ENCODE assay signal across 26 cellular contexts in the genomic region with DNA sequence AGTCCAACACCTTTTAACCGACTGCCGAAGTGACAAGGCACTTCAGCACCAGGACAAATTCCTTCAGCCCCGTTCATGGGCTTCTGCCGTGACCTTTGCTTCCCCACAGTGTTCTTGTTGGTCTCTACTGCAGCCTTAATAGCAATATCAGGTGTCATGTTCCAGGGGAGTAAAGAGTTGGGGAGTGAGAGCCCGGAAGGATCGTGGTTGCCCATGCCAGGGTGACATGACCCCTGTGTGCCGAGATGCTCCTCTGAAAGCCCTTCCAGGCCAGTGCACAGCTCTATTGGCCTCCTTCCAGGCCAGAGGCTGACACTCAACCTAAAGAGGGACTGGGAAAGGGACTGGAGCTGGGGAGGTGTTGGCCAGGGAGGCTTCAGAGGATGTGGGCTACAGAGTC.
"Had no signal": no experiment of that assay in that cellular context is flagged by ENCODE, and none has a peak within 500 bp of the region (broad histone marks: within the 10 kb centered on the region; RNA-seq: fewer than 3 reads in every experiment).

No MANE protein-coding gene starts in this region.

- H3K4me3 ChIP-seq: coronary artery, left lung, lung, pancreas, spleen, testis, tibial nerve, upper lobe of right lung, vagina had no signal

- H3K27me3 ChIP-seq: left lung, pancreas, spleen, testis, tibial nerve, upper lobe of right lung, vagina had no signal

- DNase-seq: effector CD4-positive, alpha-beta T cell; endodermal cell; erythroblast; foreskin melanocyte; head of caudate nucleus; hypothalamus; kidney glomerular epithelial cell; left lung; mesenchymal stem cell; midbrain; occipital lobe; spleen; stimulated activated CD4-positive, alpha-beta T cell treated with anti-CD3 and anti-CD28 coated beads, Interleukin-15, amount 100 ng/mL, for 24 hours; stimulated activated CD4-positive, alpha-beta T cell treated with anti-CD3 and anti-CD28 coated beads, Interleukin-1b, Interleukin-23, amount 100 ng/mL, for 48 hours; stimulated activated CD4-positive, alpha-beta T cell treated with anti-CD3 and anti-CD28 coated beads, Interleukin-4, amount 100 ng/mL, for 4 hours; stimulated activated naive B cell treated with anti-CD40 and anti-IgM and Interleukin-4, amounts not matched to agents 10 μg/mL and 1 μg/mL and 100 μg/mL, for 72 hours; stimulated activated naive CD8-positive, alpha-beta T cell treated with anti-CD3 and anti-CD28 coated beads, Interleukin-15, amount 100 ng/mL, for 72 hours; testis; upper lobe of right lung had no signal

- H3K36me3 ChIP-seq: left lung, pancreas, spleen, tibial nerve, upper lobe of right lung, vagina had no signal

- H3K9me3 ChIP-seq: left lung, pancreas, spleen, testis, tibial nerve, upper lobe of right lung, vagina had no signal

- H3K27ac ChIP-seq: coronary artery, left lung, pancreas, spleen, testis, tibial nerve, upper lobe of right lung, vagina had no signal

- ATAC-seq: left lung; natural killer cell treated with Interleukin-12 subunit alpha and Interleukin-12 subunit beta and Interleukin-15 and Interleukin-18, amount 100 ng/mL, for 72 hours; sciatic nerve; stimulated activated naive B cell treated with anti-CD40 and anti-IgM and Interleukin-4, amounts not matched to agents 10 μg/mL and 1 μg/mL and 100 μg/mL, for 72 hours; stimulated activated naive CD8-positive, alpha-beta T cell treated with anti-CD3 and anti-CD28 coated beads, Interleukin-15, amount 100 ng/mL, for 72 hours; upper lobe of right lung had no signal

- H3K4me1 ChIP-seq: left lung, pancreas, spleen, testis, tibial nerve, upper lobe of right lung, vagina had no signal
